Comparison of ENCODE assay signal across 9 cellular contexts in the genomic region with DNA sequence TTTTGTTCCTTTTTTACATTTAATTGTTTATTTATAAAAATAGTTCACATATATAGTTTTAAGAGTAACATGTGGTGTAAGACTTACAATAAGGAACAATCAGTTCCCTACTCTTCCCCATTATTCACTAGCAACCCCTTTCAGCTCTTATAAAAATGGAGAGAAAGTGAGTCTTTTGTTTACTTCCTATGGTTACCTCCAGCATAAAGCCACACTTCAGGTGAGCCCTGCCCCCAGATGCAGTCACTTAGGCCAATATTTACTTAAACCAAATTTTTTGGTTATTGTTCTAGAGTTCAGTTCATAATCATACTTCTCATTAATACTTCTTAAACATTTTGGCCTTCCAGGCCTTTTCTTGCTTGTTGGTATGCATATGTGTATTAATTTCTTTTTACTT. TPM values are rescaled to one million over a fixed set of nuclear protein-coding genes. Genes with fewer than 3 reads are reported as not detected.
A peak's percentile ranks its signal among the peaks of the same experiment; 100 is the strongest.
DNase-seq lines count a peak whose midpoint lies in the region; ATAC-seq and TF ChIP-seq lines count a peak whose summit lies in the region.
"Had no signal": no experiment of that assay in that cellular context is flagged by ENCODE, and none has a peak within 500 bp of the region (broad histone marks: within the 10 kb centered on the region; RNA-seq: fewer than 3 reads in every experiment).

No MANE protein-coding gene starts in this region.

- no peak for TF ChIP-seq CTCF in breast epithelium (IDR thresholded peaks at IDR 0.05)
- no peak for TF ChIP-seq CTCF in MCF 10A (IDR thresholded peaks at IDR 0.05; ENCODE audit: unreplicated experiment)
- no peak for TF ChIP-seq CTCF in RWPE2 (IDR thresholded peaks at IDR 0.05; ENCODE audit: poor library complexity, severe bottlenecking)
- TF ChIP-seq CTCF in thyroid gland (IDR thresholded peaks at IDR 0.05), result no peak
- TF ChIP-seq CTCF in MM.1S (IDR thresholded peaks at IDR 0.05; ENCODE audit: low read length), result no peak

- peak; percentile 44; the same call in 2 of the 3 replicates for ATAC-seq in RWPE2 (ENCODE audit: low read depth)
- ATAC-seq: heart right ventricle had no signal

- H3K27ac Mint-ChIP-seq in MCF 10A (ENCODE audit: low read depth, unreplicated experiment) (no peak overlapping the region), immature natural killer cell (peak overlapping the region in 5 of 6 donors; percentile 3 to 72 (median 47))

- H2AFZ ChIP-seq in MM.1S (ENCODE audit: low read length), result no peak overlapping the region

- H3K9ac ChIP-seq in MM.1S (ENCODE audit: low read length), result no peak overlapping the region

- H3K27me3 Mint-ChIP-seq in MCF 10A (ENCODE audit: insufficient read depth, unreplicated experiment) (no peaks in the 10 kb centered on the region), immature natural killer cell (ENCODE audit: low read depth in 3 of 3) (no peaks in the 10 kb centered on the region)

- peak in 1 of 2 donors; percentile 18 for DNase-seq in breast epithelium (ENCODE audit: low spot score in 2 of 2)
- DNase-seq in MCF 10A (ENCODE audit: unreplicated experiment), result no peak
- no peak for DNase-seq in RWPE2 (ENCODE audit: low spot score)
- DNase-seq in immature natural killer cell, result no peak
- DNase-seq in thyroid gland, result no peak
- DNase-seq in MM.1S, result no peak
- no peak for DNase-seq in OCI-M1 (lab: John Stamatoyannopoulos, UW)
- no peak for DNase-seq in kidney glomerular epithelial cell (lab: John Stamatoyannopoulos, UW)
- DNase-seq: heart right ventricle had no signal

- H3K4me3 Mint-ChIP-seq in MCF 10A (ENCODE audit: unreplicated experiment) (no peak overlapping the region), immature natural killer cell (no peak overlapping the region)

- intact Hi-C loops in breast epithelium (cut with DNase I; ENCODE audit: low total_unique reads) (loop anchor here (5.0 kb wide), 1 partner anchor 33 kb away; the partner anchor contains the start of gene UBE2R2), MCF 10A (cut with micrococcal nuclease) (loop anchor here (5.0 kb wide), 1 partner anchor 228 kb away; no protein-coding TSS in a partner anchor), thyroid gland (cut with DNase I) (loop anchor here (5.0 kb wide), 1 partner anchor 38 kb away; no protein-coding TSS in a partner anchor)

- H3K4me2 ChIP-seq in MM.1S (ENCODE audit: low read depth, low read length), result no peak overlapping the region

- H3K27ac ChIP-seq in breast epithelium (peak overlapping the region; percentile 60 to 71), RWPE2 (ENCODE audit: poor library complexity, severe bottlenecking) (peak overlapping the region; percentile 16), thyroid gland (peak overlapping the region; percentile 11 to 54 (median 25)), MM.1S (ENCODE audit: low read length) (no peak overlapping the region)

- H3F3A ChIP-seq in MM.1S (ENCODE audit: insufficient read depth, low read length), result no peaks in the 10 kb centered on the region

- H3K9me3 Mint-ChIP-seq in MCF 10A (ENCODE audit: unreplicated experiment) (no peaks in the 10 kb centered on the region), immature natural killer cell (no peaks in the 10 kb centered on the region)

- H3K36me3 Mint-ChIP-seq in MCF 10A (ENCODE audit: insufficient read depth, unreplicated experiment), result peaks cover 2% of the 10 kb centered on the region
- no peaks in the 10 kb centered on the region for H3K36me3 Mint-ChIP-seq in immature natural killer cell

- no TSS peak for BruUV-seq in MCF 10A (replicated peaks; lab: Mats Ljungman, UMichigan)

- TF ChIP-seq POLR2A in breast epithelium (IDR thresholded peaks at IDR 0.05) (no peak), thyroid gland (IDR thresholded peaks at IDR 0.05) (no peak)

- H3K9me3 ChIP-seq in breast epithelium, result no peaks in the 10 kb centered on the region
- no peaks in the 10 kb centered on the region for H3K9me3 ChIP-seq in RWPE2 (ENCODE audit: severe bottlenecking)
- H3K9me3 ChIP-seq in thyroid gland, result no peaks in the 10 kb centered on the region
- no peaks in the 10 kb centered on the region for H3K9me3 ChIP-seq in MM.1S (replicated peaks; ENCODE audit: insufficient read depth, low read length)
- H3K9me3 ChIP-seq: heart right ventricle had no signal

- H3K36me3 ChIP-seq in breast epithelium (no peaks in the 10 kb centered on the region), RWPE2 (ENCODE audit: low read depth) (no peaks in the 10 kb centered on the region; the same call in 1 of the 2 replicates), thyroid gland (no peaks in the 10 kb centered on the region), MM.1S (replicated peaks; ENCODE audit: insufficient read depth, low read length) (no peaks in the 10 kb centered on the region)

- H3K4me1 Mint-ChIP-seq in MCF 10A (ENCODE audit: insufficient read depth, unreplicated experiment), result peaks cover 14% of the 10 kb centered on the region
- peaks cover 25 to 57% of the 10 kb centered on the region in 2 donors for H3K4me1 Mint-ChIP-seq in immature natural killer cell

- H3K4me1 ChIP-seq in breast epithelium (peaks cover 0 to 12% of the 10 kb centered on the region in 2 donors), RWPE2 (ENCODE audit: insufficient read depth, poor library complexity, severe bottlenecking) (peaks cover 17% of the 10 kb centered on the region), thyroid gland (peaks cover 37 to 47% of the 10 kb centered on the region in 2 donors), MM.1S (ENCODE audit: low read length) (no peaks in the 10 kb centered on the region)

- no peak overlapping the region for H3K4me3 ChIP-seq in breast epithelium
- H3K4me3 ChIP-seq in RWPE2 (ENCODE audit: severe bottlenecking), result no peak overlapping the region
- no peak overlapping the region for H3K4me3 ChIP-seq in thyroid gland (replicated peaks in 1 of 3)
- H3K4me3 ChIP-seq in MM.1S (ENCODE audit: low read length), result no peak overlapping the region
- H3K4me3 ChIP-seq: heart right ventricle had no signal

- H3K27me3 ChIP-seq in breast epithelium (no peaks in the 10 kb centered on the region), RWPE2 (ENCODE audit: insufficient read depth, poor library complexity, severe bottlenecking) (no peaks in the 10 kb centered on the region), thyroid gland (no peaks in the 10 kb centered on the region), MM.1S (replicated peaks; ENCODE audit: insufficient read depth, low read length) (no peaks in the 10 kb centered on the region)
- H3K27me3 ChIP-seq: heart right ventricle had no signal

- POLR2A ChIA-PET in MCF 10A (lab: Yijun Ruan, JAX), result interaction anchor here (0.7 to 7.4 kb wide), 2 partner anchors 11 to 36 kb away, joined by 3 to 56 read pairs; partner anchors contain the start of gene UBE2R2

- CTCF ChIA-PET in MCF 10A (lab: Yijun Ruan, JAX), result interaction anchor here (0.6 to 8.4 kb wide), 5 partner anchors 13 to 76 kb away, joined by 3 to 132 read pairs (median 3); partner anchors contain the start of gene UBE2R2

- H4K20me1 ChIP-seq in MM.1S (ENCODE audit: insufficient read depth, low read length), result peaks cover 10% of the 10 kb centered on the region; the same call in 1 of the 2 replicates

- no peaks in the 10 kb centered on the region for H3K9me2 ChIP-seq in MM.1S (replicated peaks; ENCODE audit: insufficient read depth, low read length)

- H3K79me2 ChIP-seq in MM.1S (ENCODE audit: low read length), result peaks cover 87% of the 10 kb centered on the region

RNA-seq across cellular contexts. Expression of gene UBE2R2, which starts 33.7 kb away (rescaled TPM):
- total RNA-seq in breast epithelium (10 to 100 TPM; 21.2 to 35.0 (median 22.6) TPM), MCF 10A (2022) (33.8 and 41.6 TPM in 2 replicates), thyroid gland (10 to 100 TPM; 22.8 to 31.4 (median 25.8) TPM)
- 10 to 100 TPM; 13.9 to 21.9 (median 18.0) TPM for polyA plus RNA-seq in immature natural killer cell

RNA-seq across cellular contexts. Expression of gene PRSS3, which starts 55.3 kb away (rescaled TPM):
- under 1 TPM in 1 of 3 donors, not detected in 2; 0.33 TPM for total RNA-seq in breast epithelium
- total RNA-seq in MCF 10A (2022), result 0.74 and 1.4 TPM in 2 replicates
- 1 to 10 TPM in 1 of 3 donors, not detected in 2; 1.6 TPM for polyA plus RNA-seq in immature natural killer cell
- not detected for total RNA-seq in thyroid gland
